In the genomic region with DNA sequence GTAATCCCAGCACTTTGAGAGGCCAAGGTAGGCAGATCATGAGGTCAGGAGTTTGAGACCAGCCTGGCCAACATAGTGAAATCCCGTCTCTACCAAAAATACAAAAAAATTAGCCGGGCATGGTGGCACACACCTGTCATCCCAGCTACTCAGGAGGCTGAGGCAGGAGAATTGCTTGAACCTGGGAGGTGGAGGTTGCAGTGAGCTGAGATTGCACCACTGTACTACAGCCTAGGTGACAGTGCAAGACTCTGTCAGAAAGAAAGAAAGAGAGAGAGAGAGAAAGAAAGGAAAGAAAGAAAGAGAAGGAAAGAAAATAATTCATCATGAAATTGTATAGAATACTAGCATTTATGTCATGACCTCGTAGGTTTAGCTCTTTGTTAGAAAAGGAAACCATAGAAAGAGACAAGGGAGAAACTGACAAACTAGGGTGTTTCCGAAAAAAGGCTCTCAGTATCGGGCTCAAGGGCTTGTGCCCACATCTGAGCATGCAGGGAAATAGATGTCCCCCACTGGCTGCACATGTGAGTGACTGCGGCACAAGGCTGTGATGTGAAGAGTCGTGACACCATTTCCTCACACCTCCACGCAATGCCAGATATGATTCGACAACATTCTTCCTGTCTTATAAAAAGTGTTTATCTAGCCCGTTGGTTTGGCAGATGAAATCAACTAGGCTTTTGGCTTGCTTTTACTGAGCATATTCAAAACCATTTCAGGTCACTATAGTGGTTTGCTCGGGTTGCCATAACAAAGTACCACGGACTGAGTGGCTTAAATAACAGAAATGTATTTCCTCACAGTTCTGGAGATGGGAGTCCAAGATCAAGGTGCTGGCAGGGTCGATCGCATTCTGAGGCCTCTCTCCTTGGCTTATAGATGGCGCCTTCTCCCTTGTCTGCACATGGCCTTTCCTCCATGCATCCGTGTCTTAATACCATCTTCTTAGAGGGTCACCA, we compare ENCODE assay signal across 8 cellular contexts. TPM values are rescaled to one million over a fixed set of nuclear protein-coding genes. Genes with fewer than 3 reads are reported as not detected.
DNase-seq lines count a peak whose midpoint lies in the region; ATAC-seq and TF ChIP-seq lines count a peak whose summit lies in the region.

No MANE protein-coding gene starts in this region.

- ATAC-seq in GM18499 (IDR thresholded peaks at IDR 0.05; ENCODE audit: insufficient read depth, unreplicated experiment) (peak; percentile 31), HG03196 (IDR thresholded peaks at IDR 0.05; ENCODE audit: unreplicated experiment) (peak; percentile 39), esophagus mucosa (peak; percentile 31)

- H3K9me3 Mint-ChIP-seq in activated CD4-positive, alpha-beta memory T cell treated with anti-CD3 and anti-CD28 coated beads for 36 hours = no peaks in the 10 kb centered on the region
- no peaks in the 10 kb centered on the region for H3K9me3 Mint-ChIP-seq in MCF 10A (ENCODE audit: unreplicated experiment)

- CTCF ChIA-PET in activated CD4-positive, alpha-beta memory T cell treated with anti-CD3 and anti-CD28 coated beads for 36 hours (lab: Charles Lee) = interaction anchor here (0.8 to 8.7 kb wide), 3 partner anchors 24 to 86 kb away, joined by 3 to 62 read pairs (median 5); no protein-coding TSS in a partner anchor
- CTCF ChIA-PET in MCF 10A (lab: Yijun Ruan, JAX) = interaction anchor here (0.6 kb wide), 1 partner anchor 54 kb away, joined by 3 read pairs; no protein-coding TSS in a partner anchor

- TF ChIP-seq CTCF in MCF 10A (IDR thresholded peaks at IDR 0.05; ENCODE audit: unreplicated experiment) = no peak

- peak overlapping the region; percentile 94 for H3K4me3 Mint-ChIP-seq in activated CD4-positive, alpha-beta memory T cell treated with anti-CD3 and anti-CD28 coated beads for 36 hours
- no peak overlapping the region for H3K4me3 Mint-ChIP-seq in MCF 10A (ENCODE audit: unreplicated experiment)

- H3K27me3 Mint-ChIP-seq in activated CD4-positive, alpha-beta memory T cell treated with anti-CD3 and anti-CD28 coated beads for 36 hours = no peaks in the 10 kb centered on the region
- no peaks in the 10 kb centered on the region for H3K27me3 Mint-ChIP-seq in MCF 10A (ENCODE audit: insufficient read depth, unreplicated experiment)

- BruUV-seq in MCF 10A (replicated peaks; lab: Mats Ljungman, UMichigan) = no TSS peak

- intact Hi-C loops in activated CD4-positive, alpha-beta memory T cell treated with anti-CD3 and anti-CD28 coated beads for 36 hours (cut with micrococcal nuclease) = loop anchor here (1.0 kb wide), 6 partner anchors 78 to 189 kb away; partner anchors contain the start of genes DDX50 and KIFBP
- intact Hi-C loops in MCF 10A (cut with micrococcal nuclease) = loop anchor here (5.0 kb wide), 1 partner anchor 302 kb away; no protein-coding TSS in a partner anchor

- H3K4me1 Mint-ChIP-seq in activated CD4-positive, alpha-beta memory T cell treated with anti-CD3 and anti-CD28 coated beads for 36 hours (ENCODE audit: low read depth) = peaks cover 57% of the 10 kb centered on the region
- H3K4me1 Mint-ChIP-seq in MCF 10A (ENCODE audit: insufficient read depth, unreplicated experiment) = peaks cover 19% of the 10 kb centered on the region

- POLR2A ChIA-PET in activated CD4-positive, alpha-beta memory T cell treated with anti-CD3 and anti-CD28 coated beads for 36 hours (lab: Charles Lee) = interaction anchor here (0.7 to 8.4 kb wide), 11 partner anchors 10 to 134 kb away, joined by 3 to 178 read pairs (median 4); partner anchors contain the start of gene DDX21
- POLR2A ChIA-PET in MCF 10A (lab: Yijun Ruan, JAX) = interaction anchor here (0.6 kb wide), 1 partner anchor 132 kb away, joined by 6 read pairs; no protein-coding TSS in a partner anchor

- H3K27ac Mint-ChIP-seq in activated CD4-positive, alpha-beta memory T cell treated with anti-CD3 and anti-CD28 coated beads for 36 hours = peak overlapping the region; percentile 96
- H3K27ac Mint-ChIP-seq in MCF 10A (ENCODE audit: low read depth, unreplicated experiment) = no peak overlapping the region

- DNase-seq in activated CD4-positive, alpha-beta memory T cell treated with anti-CD3 and anti-CD28 coated beads for 36 hours = peak; percentile 93
- peak; percentile 76 to 78 for DNase-seq in stimulated activated CD4-positive, alpha-beta T cell treated with anti-CD3 and anti-CD28 coated beads, Interleukin-2, amount 100 ng/mL, for 24 hours
- DNase-seq in DMS79 (lab: John Stamatoyannopoulos, UW) (no peak), NCI-H1436 (lab: John Stamatoyannopoulos, UW) (no peak), MCF 10A (ENCODE audit: unreplicated experiment) (no peak)

- H3K36me3 Mint-ChIP-seq in activated CD4-positive, alpha-beta memory T cell treated with anti-CD3 and anti-CD28 coated beads for 36 hours = peaks cover 51% of the 10 kb centered on the region
- H3K36me3 Mint-ChIP-seq in MCF 10A (ENCODE audit: insufficient read depth, unreplicated experiment) = peaks cover 7% of the 10 kb centered on the region

RNA-seq across cellular contexts. Expression of gene SRGN, which starts 2.0 kb away (rescaled TPM):
- total RNA-seq in activated CD4-positive, alpha-beta memory T cell treated with anti-CD3 and anti-CD28 coated beads for 36 hours = 100 to 1,000 TPM; 949 to 966 TPM
- total RNA-seq in esophagus mucosa (7.9 TPM), MCF 10A (2022) (2.3 and 2.7 TPM in 2 replicates)

RNA-seq across cellular contexts. Expression of gene VPS26A, which starts 34.1 kb away (rescaled TPM):
- total RNA-seq in activated CD4-positive, alpha-beta memory T cell treated with anti-CD3 and anti-CD28 coated beads for 36 hours = 10 to 100 TPM; 44.6 to 51.4 TPM
- 42.2 TPM for total RNA-seq in esophagus mucosa
- 63.7 and 80.9 TPM in 2 replicates for total RNA-seq in MCF 10A (2022)

Comparison
In these comparisons a context has a peak if more than half of its experiments do, and no peak if none do; other contexts are left out.
1. DNase-seq: peak in activated CD4-positive, alpha-beta memory T cell treated with anti-CD3 and anti-CD28 coated beads for 36 hours (single experiment) and stimulated activated CD4-positive, alpha-beta T cell treated with anti-CD3 and anti-CD28 coated beads, Interleukin-2, amount 100 ng/mL, for 24 hours (2 of 2); none in DMS79 (single experiment), NCI-H1436 (single experiment) and MCF 10A (single experiment).
2. RNA of gene SRGN, which starts 2.0 kb away (total RNA-seq): 949 to 966 TPM in activated CD4-positive, alpha-beta memory T cell treated with anti-CD3 and anti-CD28 coated beads for 36 hours; 7.9 TPM in esophagus mucosa (single experiment) and 2.3 to 2.7 TPM in MCF 10A; every median in the first group is over 100 times any median in the second.
3. Peak in every context shown above with its lines, with median percentiles within 50 percentile points of each other: ATAC-seq.